Comparison of ENCODE assay signal across 8 cellular contexts in genomic region chr7:131111081-131111576, GRCh38.
DNase-seq lines count a peak whose midpoint lies in the region; ATAC-seq lines count a peak whose summit lies in the region.

No MANE protein-coding gene starts in this region.

- H3K36me3 ChIP-seq in iPS-18a (ENCODE audit: control insufficient read depth, low read depth, low read length) (no peaks in the 10 kb centered on the region), skeletal muscle tissue (ENCODE audit: control insufficient read depth in 3 of 3, insufficient read depth in 3 of 3, low read length in 3 of 3) (no peaks in the 10 kb centered on the region)

- peak overlapping the region; percentile 99 for H3K27ac ChIP-seq in angular gyrus (ENCODE audit: low read depth, low read length)
- no peak overlapping the region for H3K27ac ChIP-seq in iPS-18a (ENCODE audit: low read length)
- H3K27ac ChIP-seq in skeletal muscle tissue (ENCODE audit: low read depth, low read length) = peak overlapping the region; percentile 99

- no peak for ATAC-seq in HG02981 (IDR thresholded peaks at IDR 0.05; ENCODE audit: unreplicated experiment)

- peak overlapping the region; percentile 98 for H3K4me3 Mint-ChIP-seq in activated T-cell treated with anti-CD3 and anti-CD28 coated beads, Interleukin-2, amount 50 U/mL, for 24 hours

- peak overlapping the region; percentile 99 for H3K27ac Mint-ChIP-seq in activated T-cell treated with anti-CD3 and anti-CD28 coated beads, Interleukin-2, amount 50 U/mL, for 24 hours

- no peaks in the 10 kb centered on the region for H3K9me3 ChIP-seq in iPS-18a (ENCODE audit: control insufficient read depth, low read depth, low read length)
- H3K9me3 ChIP-seq in skeletal muscle tissue (ENCODE audit: control insufficient read depth in 3 of 3, low read length in 3 of 3) = no peaks in the 10 kb centered on the region

- H3K4me3 ChIP-seq in iPS-18a (ENCODE audit: low read length) = peak overlapping the region; percentile 83
- peak overlapping the region; percentile 90 to 99 (median 97) for H3K4me3 ChIP-seq in skeletal muscle tissue (ENCODE audit: low read length in 3 of 3)

- H3K27me3 ChIP-seq in iPS-18a (ENCODE audit: control insufficient read depth, insufficient read depth, low read length) = peaks cover 25% of the 10 kb centered on the region
- no peaks in the 10 kb centered on the region for H3K27me3 ChIP-seq in skeletal muscle tissue (ENCODE audit: control insufficient read depth in 3 of 3, insufficient read depth in 3 of 3, low read length in 3 of 3)

- H3K4me1 Mint-ChIP-seq in activated T-cell treated with anti-CD3 and anti-CD28 coated beads, Interleukin-2, amount 50 U/mL, for 24 hours (ENCODE audit: low read depth) = peaks cover 38% of the 10 kb centered on the region

- H3K36me3 Mint-ChIP-seq in activated T-cell treated with anti-CD3 and anti-CD28 coated beads, Interleukin-2, amount 50 U/mL, for 24 hours (ENCODE audit: low read depth) = peaks cover 17% of the 10 kb centered on the region

- H3K9ac ChIP-seq in iPS-18a (ENCODE audit: low read length) (no peak overlapping the region), skeletal muscle tissue (ENCODE audit: low read depth in 1 of 3, low read length in 3 of 3) (peak overlapping the region; percentile 15 to 99 (median 97))

- DNase-seq in activated T-cell treated with anti-CD3 and anti-CD28 coated beads, Interleukin-2, amount 50 U/mL, for 24 hours = no peak
- DNase-seq in activated T-cell treated with anti-CD3 and anti-CD28 coated beads, Interleukin-2, amount 50 U/mL, for 48 hours = no peak
- DNase-seq in NCI-H2227 (lab: John Stamatoyannopoulos, UW; ENCODE audit: unreplicated experiment) (peak; percentile 31), UCSD-AML1 (lab: John Stamatoyannopoulos, UW; ENCODE audit: unreplicated experiment) (no peak)

- no peaks in the 10 kb centered on the region for H3K9me3 Mint-ChIP-seq in activated T-cell treated with anti-CD3 and anti-CD28 coated beads, Interleukin-2, amount 50 U/mL, for 24 hours

- peaks cover 22% of the 10 kb centered on the region for H3K4me1 ChIP-seq in iPS-18a (ENCODE audit: control insufficient read depth, low read depth, low read length)
- H3K4me1 ChIP-seq in skeletal muscle tissue (ENCODE audit: control insufficient read depth in 3 of 3, insufficient read depth in 3 of 3, low read length in 3 of 3) = peaks cover 19 to 37% (median 30%) of the 10 kb centered on the region in 3 donors

- H3K27me3 Mint-ChIP-seq in activated T-cell treated with anti-CD3 and anti-CD28 coated beads, Interleukin-2, amount 50 U/mL, for 24 hours = no peaks in the 10 kb centered on the region
